ENCODE assay signal across 17 cellular contexts in genomic region chr22:28479912-28480311, GRCh38.
A peak's percentile ranks its signal among the peaks of the same experiment; 100 is the strongest.
DNase-seq lines count a peak whose midpoint lies in the region; ATAC-seq and TF ChIP-seq lines count a peak whose summit lies in the region.
"Had no signal": no experiment of that assay in that cellular context is flagged by ENCODE, and none has a peak within 500 bp of the region (broad histone marks: within the 10 kb centered on the region; RNA-seq: fewer than 3 reads in every experiment).

No MANE protein-coding gene starts in this region.

- no peak overlapping the region for H3K4me2 ChIP-seq in mesendoderm (ENCODE audit: low read length)

- H2BK120ac ChIP-seq in mesendoderm (ENCODE audit: low read depth, low read length): no peak overlapping the region

- H3K4me3 Mint-ChIP-seq in brain: peak overlapping the region in 2 of 5 experiments; percentile 13 to 78

- H2BK5ac ChIP-seq in mesendoderm (ENCODE audit: low read length): no peak overlapping the region

- no peak overlapping the region for H4K5ac ChIP-seq in mesendoderm (ENCODE audit: low read length)

- TF ChIP-seq CTCF in A673 (conservative IDR thresholded peaks at IDR 0.05; ENCODE audit: low read depth, low read length) (no peak), brain (conservative IDR thresholded peaks at IDR 0.05) (no peak)

- CTCF ChIA-PET in A673 (lab: Charles Lee): no interaction called here
- CTCF ChIA-PET in HEK293T (lab: Yijun Ruan, JAX): no interaction called here

- H3K18ac ChIP-seq in mesendoderm (ENCODE audit: low read length): no peak overlapping the region

- H3K4me1 ChIP-seq in A673 (ENCODE audit: insufficient read depth, low read length, poor library complexity, severe bottlenecking) (peaks cover 35% of the 10 kb centered on the region), mesendoderm (ENCODE audit: control insufficient read depth, low read depth, low read length) (no peaks in the 10 kb centered on the region)

- peaks cover under 1% of the 10 kb centered on the region for H3K36me3 Mint-ChIP-seq in brain

- no peak overlapping the region for H3K4me3 ChIP-seq in A673 (ENCODE audit: low read depth, low read length, poor library complexity, severe bottlenecking)
- no peak overlapping the region for H3K4me3 ChIP-seq in mesendoderm (ENCODE audit: low read length)
- H3K4me3 ChIP-seq: MG63 had no signal

- DNase-seq in A673 (ENCODE audit: low spot score) (peak; percentile 41), HEK293T (ENCODE audit: extremely low spot score) (no peak), mesendoderm (peak; percentile 30), NCI-H2081 (lab: John Stamatoyannopoulos, UW) (no peak), SHP77 treated with DMSO at 0.1 percent for 48 hours (lab: John Stamatoyannopoulos, UW) (no peak), NCI-H510A treated with DMSO at 0.1 percent for 48 hours (lab: John Stamatoyannopoulos, UW) (no peak)
- DNase-seq: C1 segment of cervical spinal cord, DMS79 treated with DMSO at 0.1 percent for 48 hours, Karpas-422, MG63, NCI-H1092, NCI-H146, NCI-H2029 treated with DMSO at 0.1 percent for 48 hours, NCI-H2171 treated with DMSO at 0.1 percent for 48 hours, SHP77 had no signal

- no peak overlapping the region for H3K4ac ChIP-seq in mesendoderm (ENCODE audit: low read depth, low read length)

- H4K8ac ChIP-seq in mesendoderm (ENCODE audit: low read depth, low read length): no peak overlapping the region

- intact Hi-C loops in A673 (cut with micrococcal nuclease; ENCODE audit: unreplicated experiment): no loop called here

- H3K79me1 ChIP-seq in mesendoderm (ENCODE audit: low read length): no peaks in the 10 kb centered on the region

- no peaks in the 10 kb centered on the region for H3K27me3 Mint-ChIP-seq in brain

- no peaks in the 10 kb centered on the region for H3K79me2 ChIP-seq in mesendoderm (ENCODE audit: control insufficient read depth, insufficient read depth, low read length)

- H3K56ac ChIP-seq in mesendoderm (ENCODE audit: low read length): no peak overlapping the region

- no peaks in the 10 kb centered on the region for H3K9me3 ChIP-seq in A673 (ENCODE audit: low read depth, low read length, poor library complexity, severe bottlenecking)
- H3K9me3 ChIP-seq: MG63 had no signal

- no peak overlapping the region for H3K23ac ChIP-seq in mesendoderm (ENCODE audit: low read length)

- H3K9ac ChIP-seq in mesendoderm (ENCODE audit: low read length): no peak overlapping the region

- H2AK5ac ChIP-seq in mesendoderm (ENCODE audit: low read length): no peak overlapping the region

- POLR2A ChIA-PET in A673 (lab: Charles Lee; ENCODE audit: low non-redundant PET) (interaction anchor here (0.5 kb wide), 1 partner anchor 65 kb away, joined by 5 read pairs; no protein-coding TSS in a partner anchor), HEK293T (lab: Yijun Ruan, JAX) (no interaction called here)

- H3K36me3 ChIP-seq in A673 (ENCODE audit: insufficient read depth, low read length, poor library complexity, severe bottlenecking) (no peaks in the 10 kb centered on the region), mesendoderm (ENCODE audit: control insufficient read depth, insufficient read depth, low read length) (no peaks in the 10 kb centered on the region)
- H3K36me3 ChIP-seq: MG63 had no signal

- peaks cover 0 to 7% (median 4%) of the 10 kb centered on the region in 5 experiments for H3K9me3 Mint-ChIP-seq in brain

- H3K27ac ChIP-seq in A673 (ENCODE audit: low read depth, low read length, poor library complexity, severe bottlenecking) (peak overlapping the region; percentile 43), mesendoderm (ENCODE audit: low read depth, low read length) (no peak overlapping the region)

- no TSS peak for BruUV-seq in A673 (replicated peaks; lab: Mats Ljungman, UMichigan)

- no peak overlapping the region for H2BK15ac ChIP-seq in mesendoderm (replicated peaks; ENCODE audit: low read depth)

- H3K4me1 Mint-ChIP-seq in brain: peaks cover 37% of the 10 kb centered on the region

- no peak for ATAC-seq in HG03457 (IDR thresholded peaks at IDR 0.05; ENCODE audit: unreplicated experiment)

- H3K27me3 ChIP-seq in A673 (replicated peaks; ENCODE audit: insufficient read depth, low read depth, low read length, poor library complexity) (no peaks in the 10 kb centered on the region), mesendoderm (ENCODE audit: insufficient read depth, low read length, poor library complexity) (no peaks in the 10 kb centered on the region)
- H3K27me3 ChIP-seq: MG63 had no signal

- peak overlapping the region in 4 of 5 experiments; percentile 65 to 81 (median 79) for H3K27ac Mint-ChIP-seq in brain

TF ChIP-seq in HEK293T, 16 proteins besides CTCF, POLR2A, EP300 and RAD21:
- TF ChIP-seq FOXA1 (IDR thresholded peaks at IDR 0.05) (no peak), LEF1 (IDR thresholded peaks at IDR 0.05; ENCODE audit: borderline replicate concordance) (no peak), SP1 (IDR thresholded peaks at IDR 0.05) (no peak), PKNOX1 (IDR thresholded peaks at IDR 0.05) (peak; percentile 53)

Comparison
In these comparisons a context has a peak if more than half of its experiments do, and no peak if none do; other contexts are left out.
1. DNase-seq: peak in A673 (single experiment) and mesendoderm (single experiment); none in HEK293T (single experiment), NCI-H2081 (0 of 2), SHP77 treated with DMSO at 0.1 percent for 48 hours (single experiment) and NCI-H510A treated with DMSO at 0.1 percent for 48 hours (single experiment).